ENCODE assay signal across 10 cellular contexts in the genomic region with DNA sequence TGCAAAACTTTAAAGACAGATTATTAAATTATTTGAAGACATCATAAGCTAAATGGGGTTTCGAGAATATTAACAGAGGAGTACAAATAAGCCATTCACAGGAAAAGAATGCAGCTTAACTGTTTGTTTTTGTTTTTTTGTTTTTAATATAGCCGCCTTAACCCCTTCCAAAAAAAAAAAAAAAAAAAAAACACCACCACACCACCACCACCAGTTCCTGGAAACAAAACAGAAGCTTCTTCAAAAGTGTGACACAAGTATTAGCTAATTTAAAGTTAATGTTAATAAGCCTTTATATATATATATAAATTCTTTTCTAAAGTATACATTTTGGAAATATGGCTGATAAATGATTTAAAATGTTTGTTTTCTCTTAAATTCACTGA. TPM values are rescaled to one million over a fixed set of nuclear protein-coding genes. Genes with fewer than 3 reads are reported as not detected.
A peak's percentile ranks its signal among the peaks of the same experiment; 100 is the strongest.
DNase-seq lines count a peak whose midpoint lies in the region; ATAC-seq, FAIRE-seq and TF ChIP-seq lines count a peak whose summit lies in the region.
"Had no signal": no experiment of that assay in that cellular context is flagged by ENCODE, and none has a peak within 500 bp of the region (broad histone marks: within the 10 kb centered on the region; RNA-seq: fewer than 3 reads in every experiment).

No MANE protein-coding gene starts in this region.

- TF ChIP-seq RAD21 in SK-N-SH (IDR thresholded peaks at IDR 0.05; ENCODE audit: low read length): no peak

- peak overlapping the region; percentile 78 for H3K9ac ChIP-seq in SK-N-SH

- H3K4me1 Mint-ChIP-seq in activated CD8-positive, alpha-beta T cell treated with anti-CD3 and anti-CD28 coated beads, Interleukin-2, amount 10 ng/mL, durations not matched to agents 7 days and 5 days (ENCODE audit: low read depth): peaks cover 29% of the 10 kb centered on the region

- DNase-seq in SK-N-SH (no peak), stomach (no peak), HCEC 1CT (no peak), frontal cortex (ENCODE audit: low spot score in 2 of 2) (no peak)
- no peak for DNase-seq in activated CD8-positive, alpha-beta T cell treated with anti-CD3 and anti-CD28 coated beads, Interleukin-2, amount 10 ng/mL, durations not matched to agents 7 days and 5 days
- DNase-seq: 8988T had no signal

- H3K79me2 ChIP-seq in SK-N-SH (ENCODE audit: insufficient read depth): peaks cover 65% of the 10 kb centered on the region

- TF ChIP-seq EP300 in SK-N-SH (IDR thresholded peaks at IDR 0.05; ENCODE audit: borderline replicate concordance in 1 of 2, low read depth in 1 of 2, low read length in 1 of 2) (no peak), stomach (IDR thresholded peaks at IDR 0.05) (no peak)

- 13% methylated on average over 2 of the region's 2 CpGs for WGBS in SK-N-SH (ENCODE audit: low lambda C conversion rate)
- 6 to 27% (median 20%) methylated on average over 2 of the region's 2 CpGs for WGBS in stomach, 5 donors

- H3K4me3 Mint-ChIP-seq in activated CD8-positive, alpha-beta T cell treated with anti-CD3 and anti-CD28 coated beads, Interleukin-2, amount 10 ng/mL, durations not matched to agents 7 days and 5 days: peak overlapping the region; percentile 98

- ATAC-seq in SK-N-SH treated with all-trans-retinoic acid at 6 μM for 48 hours: no peak
- no peak for ATAC-seq in activated CD8-positive, alpha-beta T cell treated with anti-CD3 and anti-CD28 coated beads, Interleukin-2, amount 10 ng/mL, durations not matched to agents 7 days and 5 days
- no peak for ATAC-seq in HG03469 (IDR thresholded peaks at IDR 0.05; ENCODE audit: unreplicated experiment)
- ATAC-seq: left colon had no signal

- H3K36me3 ChIP-seq in SK-N-SH (replicated peaks in 1 of 2; ENCODE audit: control insufficient read depth in 1 of 2, insufficient read depth in 2 of 2, low read length in 1 of 2) (peaks cover 15 to 18% of the 10 kb centered on the region in 2 experiments), stomach (no peaks in the 10 kb centered on the region)

- peaks cover 11% of the 10 kb centered on the region for H3K36me3 Mint-ChIP-seq in activated CD8-positive, alpha-beta T cell treated with anti-CD3 and anti-CD28 coated beads, Interleukin-2, amount 10 ng/mL, durations not matched to agents 7 days and 5 days (ENCODE audit: low read depth)

- H2AFZ ChIP-seq in SK-N-SH (ENCODE audit: low read depth): 0 out of 2 replicates have a peak overlapping the region, but pooled peaks have one; percentile 15

- H3K4me1 ChIP-seq in SK-N-SH (ENCODE audit: control insufficient read depth in 1 of 2, insufficient read depth in 2 of 2, low read depth in 1 of 2, low read length in 1 of 2) (peaks cover 19% of the 10 kb centered on the region in 2 experiments; a peak in 3 of 4 replicates), stomach (peaks cover 0 to 52% (median 30%) of the 10 kb centered on the region in 4 donors)

- no peak for TF ChIP-seq POLR2A in stomach (IDR thresholded peaks at IDR 0.05)

- peaks cover 13% of the 10 kb centered on the region; the same call in 1 of the 2 replicates for H4K20me1 ChIP-seq in SK-N-SH (ENCODE audit: insufficient read depth)

- no peaks in the 10 kb centered on the region for H3K9me3 Mint-ChIP-seq in activated CD8-positive, alpha-beta T cell treated with anti-CD3 and anti-CD28 coated beads, Interleukin-2, amount 10 ng/mL, durations not matched to agents 7 days and 5 days (ENCODE audit: insufficient read depth)

- POLR2A ChIA-PET in SK-N-SH (lab: Yijun Ruan, JAX): interaction anchor here (1.2 kb wide), 1 partner anchor 10 kb away, joined by 3 read pairs; no protein-coding TSS in a partner anchor
- POLR2A ChIA-PET in activated CD8-positive, alpha-beta T cell treated with anti-CD3 and anti-CD28 coated beads, Interleukin-2, amount 10 ng/mL, durations not matched to agents 7 days and 5 days (lab: Charles Lee): interaction anchor here (1.0 kb wide), 1 partner anchor 1372 kb away, joined by 4 read pairs; no protein-coding TSS in a partner anchor

- H3K4me2 ChIP-seq in SK-N-SH: peak overlapping the region; percentile 71

- H3K4me3 ChIP-seq in SK-N-SH (ENCODE audit: low read depth in 2 of 2, low read length in 1 of 2): peak overlapping the region; percentile 77 to 88
- H3K4me3 ChIP-seq in iPS-18c (ENCODE audit: insufficient read depth, low read depth, low read length): peak overlapping the region; percentile 79
- peak overlapping the region; percentile 67 to 80 (median 76) for H3K4me3 ChIP-seq in stomach

- H3K9me2 ChIP-seq in SK-N-SH: no peaks in the 10 kb centered on the region

- peak overlapping the region; percentile 91 for H3K27ac Mint-ChIP-seq in activated CD8-positive, alpha-beta T cell treated with anti-CD3 and anti-CD28 coated beads, Interleukin-2, amount 10 ng/mL, durations not matched to agents 7 days and 5 days

- FAIRE-seq in frontal cortex (lab: Jason Lieb, UNC): no peak

- peak overlapping the region in 1 of 2 experiments; percentile 63; a peak in 3 of 4 replicates for H3K27ac ChIP-seq in SK-N-SH (ENCODE audit: low read depth in 2 of 2, low read length in 1 of 2)
- H3K27ac ChIP-seq in stomach: peak overlapping the region in 1 of 5 donors; percentile 96

- intact Hi-C loops in stomach (cut with DNase I; ENCODE audit: low total_unique reads): no loop called here

- CTCF ChIA-PET in SK-N-SH (lab: Yijun Ruan, JAX): no interaction called here
- CTCF ChIA-PET in activated CD8-positive, alpha-beta T cell treated with anti-CD3 and anti-CD28 coated beads, Interleukin-2, amount 10 ng/mL, durations not matched to agents 7 days and 5 days (lab: Charles Lee): no interaction called here

- TF ChIP-seq CTCF in SK-N-SH (IDR thresholded peaks at IDR 0.05) (no peak), stomach (IDR thresholded peaks at IDR 0.05) (no peak)

- H3K27me3 ChIP-seq in SK-N-SH (ENCODE audit: insufficient read depth): no peaks in the 10 kb centered on the region
- H3K27me3 ChIP-seq in stomach: no peaks in the 10 kb centered on the region

- H3K27me3 Mint-ChIP-seq in activated CD8-positive, alpha-beta T cell treated with anti-CD3 and anti-CD28 coated beads, Interleukin-2, amount 10 ng/mL, durations not matched to agents 7 days and 5 days (ENCODE audit: low read depth): no peaks in the 10 kb centered on the region

- no peaks in the 10 kb centered on the region for H3K9me3 ChIP-seq in SK-N-SH
- H3K9me3 ChIP-seq in iPS-18c (ENCODE audit: control insufficient read depth, insufficient read depth, low read length): no peaks in the 10 kb centered on the region
- H3K9me3 ChIP-seq in stomach: no peaks in the 10 kb centered on the region

- H3F3A ChIP-seq in SK-N-SH (replicated peaks; ENCODE audit: insufficient read depth): peaks cover 3% of the 10 kb centered on the region

TF ChIP-seq in SK-N-SH, 30 proteins besides CTCF, POLR2A, EP300 and RAD21 (continues in another document):
- TF ChIP-seq RCOR1 (IDR thresholded peaks at IDR 0.05; ENCODE audit: low read length): no peak
- no peak for TF ChIP-seq FOSL2 (IDR thresholded peaks at IDR 0.05; ENCODE audit: borderline replicate concordance, low read depth)
- no peak for TF ChIP-seq SIN3A (IDR thresholded peaks at IDR 0.05; ENCODE audit: borderline replicate concordance, low read depth, low read length)
- TF ChIP-seq, protein P1, sequence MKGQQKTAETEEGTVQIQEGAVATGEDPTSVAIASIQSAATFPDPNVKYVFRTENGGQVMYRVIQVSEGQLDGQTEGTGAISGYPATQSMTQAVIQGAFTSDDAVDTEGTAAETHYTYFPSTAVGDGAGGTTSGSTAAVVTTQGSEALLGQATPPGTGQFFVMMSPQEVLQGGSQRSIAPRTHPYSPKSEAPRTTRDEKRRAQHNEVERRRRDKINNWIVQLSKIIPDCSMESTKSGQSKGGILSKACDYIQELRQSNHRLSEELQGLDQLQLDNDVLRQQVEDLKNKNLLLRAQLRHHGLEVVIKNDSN (IDR thresholded peaks at IDR 0.05; ENCODE audit: borderline replicate concordance, low read depth): no peak
- TF ChIP-seq FOXJ3 (CRISPR knock-in tag; IDR thresholded peaks at IDR 0.05): no peak
- no peak for TF ChIP-seq YY1 (IDR thresholded peaks at IDR 0.05; ENCODE audit: low read depth)
- no peak for TF ChIP-seq TEAD4 (IDR thresholded peaks at IDR 0.05; ENCODE audit: borderline replicate concordance, insufficient read depth)
- TF ChIP-seq TAF1 (IDR thresholded peaks at IDR 0.05; ENCODE audit: borderline replicate concordance, low read depth, low read length): no peak
- no peak for TF ChIP-seq EZH2phosphoT487 (IDR thresholded peaks at IDR 0.05; ENCODE audit: borderline replicate concordance, low read depth)

TF ChIP-seq in SK-N-SH treated with all-trans-retinoic acid at 6 μM for 48 hours, 23 proteins besides CTCF, POLR2A, EP300 and RAD21 (continues in another document):
- TF ChIP-seq OSR1 (CRISPR knock-in tag; IDR thresholded peaks at IDR 0.05) (no peak), PATZ1 (CRISPR knock-in tag; IDR thresholded peaks at IDR 0.05; ENCODE audit: borderline replicate concordance) (no peak)

RNA-seq across cellular contexts. Expression of gene RAP2A, which starts 1.3 kb away (rescaled TPM):
- 6.5 and 10.0 TPM in 2 replicates for polyA plus RNA-seq in SK-N-SH (2012; rRNA removed)
- polyA plus RNA-seq in SK-N-SH (2012; cell fraction: cytosol; rRNA removed): 10.4 and 11.5 TPM in 2 replicates
- 3.7 and 8.1 TPM in 2 replicates for polyA plus RNA-seq in SK-N-SH (2012; cell fraction: nucleus; rRNA removed)
- 10 to 100 TPM; 29.7 to 29.8 TPM for total RNA-seq in activated CD8-positive, alpha-beta T cell treated with anti-CD3 and anti-CD28 coated beads, Interleukin-2, amount 10 ng/mL, durations not matched to agents 7 days and 5 days
- total RNA-seq in stomach: 10 to 100 TPM in 3 of 5 donors, 1 to 10 TPM in 2; 2.6 to 51.0 (median 17.5) TPM
- 1 to 10 TPM; 3.8 to 8.4 (median 7.0) TPM for polyA plus RNA-seq in stomach
- 327 TPM for total RNA-seq in frontal cortex
